In genomic region chr6:128491041-128491642, GRCh38 we compare ENCODE assay signal across 8 cellular contexts. TPM values are rescaled to one million over a fixed set of nuclear protein-coding genes. Genes with fewer than 3 reads are reported as not detected.
DNase-seq lines count a peak whose midpoint lies in the region; ATAC-seq and TF ChIP-seq lines count a peak whose summit lies in the region.

No MANE protein-coding gene starts in this region.

- H3K79me2 ChIP-seq in mesendoderm (ENCODE audit: control insufficient read depth, insufficient read depth, low read length): peaks cover 7% of the 10 kb centered on the region

- H3K56ac ChIP-seq in mesendoderm (ENCODE audit: low read length): peak overlapping the region; percentile 68

- H3K4me1 Mint-ChIP-seq in activated CD4-positive, alpha-beta T cell treated with anti-CD3 and anti-CD28 coated beads, Interleukin-2, amount 10 ng/mL, durations not matched to agents 7 days and 5 days: peaks cover 13% of the 10 kb centered on the region

- peak overlapping the region; percentile 1 for H3K27ac ChIP-seq in mesendoderm (ENCODE audit: low read depth, low read length)
- peak overlapping the region; percentile 48 to 86 (median 72) for H3K27ac ChIP-seq in upper lobe of left lung

- no peak overlapping the region for H3K4ac ChIP-seq in mesendoderm (ENCODE audit: low read depth, low read length)

- no peaks in the 10 kb centered on the region for H3K27me3 ChIP-seq in mesendoderm (ENCODE audit: insufficient read depth, low read length, poor library complexity)
- no peaks in the 10 kb centered on the region for H3K27me3 ChIP-seq in upper lobe of left lung

- H2BK5ac ChIP-seq in mesendoderm (ENCODE audit: low read length): peak overlapping the region; percentile 24

- TF ChIP-seq EP300 in upper lobe of left lung (IDR thresholded peaks at IDR 0.05): no peak

- WGBS in mesendoderm (ENCODE audit: extremely low coverage, insufficient coverage, low lambda C conversion rate): no CpG with 5 or more reads among the region's 3 CpGs
- 51 to 56% methylated on average over 3 of the region's 3 CpGs for WGBS in upper lobe of left lung, 2 donors

- H3K4me3 ChIP-seq in mesendoderm (ENCODE audit: low read length): no peak overlapping the region
- H3K4me3 ChIP-seq in upper lobe of left lung: peak overlapping the region in 3 of 4 donors; percentile 13 to 37 (median 35)

- TF ChIP-seq POLR2A in upper lobe of left lung (IDR thresholded peaks at IDR 0.05): no peak

- H3K4me1 ChIP-seq in mesendoderm (ENCODE audit: control insufficient read depth, low read depth, low read length) (peaks cover 9% of the 10 kb centered on the region), upper lobe of left lung (peaks cover 11 to 23% (median 13%) of the 10 kb centered on the region in 4 donors)

- no peak overlapping the region for H4K8ac ChIP-seq in mesendoderm (ENCODE audit: low read depth, low read length)

- H3K9ac ChIP-seq in mesendoderm (ENCODE audit: low read length): no peak overlapping the region

- H3K36me3 ChIP-seq in mesendoderm (ENCODE audit: control insufficient read depth, insufficient read depth, low read length) (no peaks in the 10 kb centered on the region), upper lobe of left lung (no peaks in the 10 kb centered on the region)

- peak overlapping the region; percentile 11 for H3K4me3 Mint-ChIP-seq in activated CD4-positive, alpha-beta T cell treated with anti-CD3 and anti-CD28 coated beads, Interleukin-2, amount 10 ng/mL, durations not matched to agents 7 days and 5 days

- no peak for TF ChIP-seq CTCF in upper lobe of left lung (IDR thresholded peaks at IDR 0.05)

- POLR2A ChIA-PET in activated CD4-positive, alpha-beta T cell treated with anti-CD3 and anti-CD28 coated beads, Interleukin-2, amount 10 ng/mL, durations not matched to agents 7 days and 5 days (lab: Charles Lee): no interaction called here

- ATAC-seq in upper lobe of left lung (ENCODE audit: low FRiP score in 2 of 2): peak in 1 of 2 donors; percentile 18
- ATAC-seq in GM19455 (IDR thresholded peaks at IDR 0.05; ENCODE audit: unreplicated experiment): no peak
- ATAC-seq in HG02884 (IDR thresholded peaks at IDR 0.05; ENCODE audit: unreplicated experiment): no peak

- H3K4me2 ChIP-seq in mesendoderm (ENCODE audit: low read length): no peak overlapping the region

- H3K27me3 Mint-ChIP-seq in activated CD4-positive, alpha-beta T cell treated with anti-CD3 and anti-CD28 coated beads, Interleukin-2, amount 10 ng/mL, durations not matched to agents 7 days and 5 days: no peaks in the 10 kb centered on the region

- H3K9me3 ChIP-seq in upper lobe of left lung: no peaks in the 10 kb centered on the region

- H3K9me3 Mint-ChIP-seq in activated CD4-positive, alpha-beta T cell treated with anti-CD3 and anti-CD28 coated beads, Interleukin-2, amount 10 ng/mL, durations not matched to agents 7 days and 5 days: no peaks in the 10 kb centered on the region

- H4K5ac ChIP-seq in mesendoderm (ENCODE audit: low read length): no peak overlapping the region

- no peak overlapping the region for H3K27ac Mint-ChIP-seq in activated CD4-positive, alpha-beta T cell treated with anti-CD3 and anti-CD28 coated beads, Interleukin-2, amount 10 ng/mL, durations not matched to agents 7 days and 5 days

- H3K36me3 Mint-ChIP-seq in activated CD4-positive, alpha-beta T cell treated with anti-CD3 and anti-CD28 coated beads, Interleukin-2, amount 10 ng/mL, durations not matched to agents 7 days and 5 days (ENCODE audit: low read depth): no peaks in the 10 kb centered on the region

- peak overlapping the region; percentile 52 for H3K18ac ChIP-seq in mesendoderm (ENCODE audit: low read length)

- H2BK120ac ChIP-seq in mesendoderm (ENCODE audit: low read depth, low read length): peak overlapping the region; percentile 73

- no peak overlapping the region for H3K23ac ChIP-seq in mesendoderm (ENCODE audit: low read length)

- DNase-seq in activated CD4-positive, alpha-beta T cell treated with anti-CD3 and anti-CD28 coated beads, Interleukin-2, amount 10 ng/mL, durations not matched to agents 7 days and 5 days: no peak
- DNase-seq in activated CD4-positive, alpha-beta T cell treated with anti-CD3 and anti-CD28 coated beads, Interleukin-2, amount 50 U/mL, for 1 hour: no peak
- DNase-seq in dermis blood vessel endothelial cell (peak; percentile 84), mesendoderm (peak; percentile 76), upper lobe of left lung (no peak)
- no peak for DNase-seq in stimulated activated CD4-positive, alpha-beta T cell treated with anti-CD3 and anti-CD28 coated beads, Interleukin-4, amount 100 ng/mL, for 1 hour

- CTCF ChIA-PET in activated CD4-positive, alpha-beta T cell treated with anti-CD3 and anti-CD28 coated beads, Interleukin-2, amount 10 ng/mL, durations not matched to agents 7 days and 5 days (lab: Charles Lee): interaction anchor here (0.9 kb wide), 1 partner anchor 19 kb away, joined by 3 read pairs; no protein-coding TSS in a partner anchor

- H2AK5ac ChIP-seq in mesendoderm (ENCODE audit: low read length): no peak overlapping the region

- H2BK15ac ChIP-seq in mesendoderm (replicated peaks; ENCODE audit: low read depth): peak overlapping the region; percentile 2

- peaks cover 7% of the 10 kb centered on the region for H3K79me1 ChIP-seq in mesendoderm (ENCODE audit: low read length)

RNA-seq across cellular contexts. Expression of gene PTPRK, which starts 29.3 kb away (rescaled TPM):
- total RNA-seq in activated CD4-positive, alpha-beta T cell treated with anti-CD3 and anti-CD28 coated beads, Interleukin-2, amount 10 ng/mL, durations not matched to agents 7 days and 5 days: 1 to 10 TPM; 1.7 to 2.5 TPM
- 104 and 120 TPM in 2 replicates for total RNA-seq in dermis blood vessel endothelial cell
- 29.3 TPM for polyA plus RNA-seq in mesendoderm (2013, experiment 1 of 2)
- polyA plus RNA-seq in mesendoderm (2013, experiment 2 of 2): 30.0 TPM
- total RNA-seq in upper lobe of left lung: 10 to 100 TPM; 42.7 to 97.4 (median 65.2) TPM

Comparison
In these comparisons a context has a peak if more than half of its experiments do, and no peak if none do; other contexts are left out.
1. DNase-seq: peak in dermis blood vessel endothelial cell (single experiment) and mesendoderm (single experiment); none in activated CD4-positive, alpha-beta T cell treated with anti-CD3 and anti-CD28 coated beads, Interleukin-2, amount 10 ng/mL, durations not matched to agents 7 days and 5 days (single experiment), activated CD4-positive, alpha-beta T cell treated with anti-CD3 and anti-CD28 coated beads, Interleukin-2, amount 50 U/mL, for 1 hour (single experiment), upper lobe of left lung (0 of 2) and stimulated activated CD4-positive, alpha-beta T cell treated with anti-CD3 and anti-CD28 coated beads, Interleukin-4, amount 100 ng/mL, for 1 hour (single experiment).
2. RNA of gene PTPRK, which starts 29.3 kb away (total RNA-seq): 104 to 120 TPM in dermis blood vessel endothelial cell and 42.7 to 97.4 TPM in upper lobe of left lung; 1.7 to 2.5 TPM in activated CD4-positive, alpha-beta T cell treated with anti-CD3 and anti-CD28 coated beads, Interleukin-2, amount 10 ng/mL, durations not matched to agents 7 days and 5 days; every median in the first group is over 10 times any median in the second.